1 cellular context compared by ENCODE assay signal in genomic region chrX:30196322-30196721, GRCh38.
TF ChIP-seq lines count a peak whose summit lies in the region.

No MANE protein-coding gene starts in this region.

TF ChIP-seq in SK-N-SH, 30 proteins besides CTCF, POLR2A, EP300 and RAD21 (continued from another document):
- no peak for TF ChIP-seq TAF1 (IDR thresholded peaks at IDR 0.05; ENCODE audit: borderline replicate concordance, low read depth, low read length)
- no peak for TF ChIP-seq SIN3A (IDR thresholded peaks at IDR 0.05; ENCODE audit: borderline replicate concordance, low read depth, low read length)
- TF ChIP-seq EZH2phosphoT487 (IDR thresholded peaks at IDR 0.05; ENCODE audit: borderline replicate concordance, low read depth), result no peak
- no peak for TF ChIP-seq PBX3 (IDR thresholded peaks at IDR 0.05)
- no peak for TF ChIP-seq FOXM1 (IDR thresholded peaks at IDR 0.05; ENCODE audit: low read depth)
TF ChIP-seq in SK-N-SH: peak in this region for 0.
